Comparison of ENCODE assay signal across 25 cellular contexts in genomic region chr2:147609301-147609700, GRCh38.
DNase-seq lines count a peak whose midpoint lies in the region; ATAC-seq, FAIRE-seq and TF ChIP-seq lines count a peak whose summit lies in the region.
"Had no signal": no experiment of that assay in that cellular context is flagged by ENCODE, and none has a peak within 500 bp of the region (broad histone marks: within the 10 kb centered on the region; RNA-seq: fewer than 3 reads in every experiment).

No MANE protein-coding gene starts in this region.

- no peaks in the 10 kb centered on the region for H4K20me1 ChIP-seq in HepG2 (ENCODE audit: insufficient read depth, low read length)
- H4K20me1 ChIP-seq: BLaER1 treated with 17β-estradiol and CSF1 and Interleukin-3, amounts not matched to agents 10 nM and 100 nM had no signal

- TF ChIP-seq CTCF in HepG2 (CRISPR knock-in tag; IDR thresholded peaks at IDR 0.05) (no peak), right lobe of liver (IDR thresholded peaks at IDR 0.05) (no peak), WTC11 (IDR thresholded peaks at IDR 0.05) (no peak)

- H3K27ac ChIP-seq in HepG2 (ENCODE audit: extremely low read length, insufficient read depth, low read length) (no peak overlapping the region), right lobe of liver (no peak overlapping the region)
- H3K27ac ChIP-seq: A549; BLaER1 treated with 17β-estradiol and CSF1 and Interleukin-3, amounts not matched to agents 10 nM and 100 nM had no signal

- intact Hi-C loops in HepG2 (cut with micrococcal nuclease; ENCODE audit: unreplicated experiment) = no loop called here
- intact Hi-C loops in right lobe of liver (cut with DNase I) = no loop called here
- intact Hi-C loops in posterior vena cava (cut with DNase I) = no loop called here

- H3K27me3 ChIP-seq in HepG2 (ENCODE audit: control insufficient read depth in 1 of 2, insufficient read depth in 2 of 2, low read length in 2 of 2) (no peaks in the 10 kb centered on the region), right lobe of liver (no peaks in the 10 kb centered on the region)
- H3K27me3 ChIP-seq: BE2C; BLaER1 treated with 17β-estradiol and CSF1 and Interleukin-3, amounts not matched to agents 10 nM and 100 nM had no signal

- no peak overlapping the region for H3K4me3 Mint-ChIP-seq in WTC11
- H3K4me3 Mint-ChIP-seq in activated T-cell treated with anti-CD3 and anti-CD28 coated beads, Interleukin-2, amount 50 U/mL, for 4 hours = no peak overlapping the region
- H3K4me3 Mint-ChIP-seq: CD14-positive monocyte; CD4-positive, alpha-beta T cell; CD8-positive, alpha-beta memory T cell had no signal

- in situ Hi-C loops in HepG2 (cut with HindIII; ENCODE audit: extremely low pct_ligation_motif_present, low pct_unique_long_range_greater_than_20kb) (loop anchor here (25.0 kb wide), 1 partner anchor 303 kb away; no protein-coding TSS in a partner anchor), SK-MEL-5 (cut with HindIII; ENCODE audit: low pct_unique_long_range_greater_than_20kb, low sequenced_read_pairs) (no loop called here)

- H3K4me3 ChIP-seq in HepG2 (replicated peaks in 1 of 3; ENCODE audit: insufficient read depth in 1 of 3, low read depth in 2 of 3, low read length in 3 of 3) (no peak overlapping the region), right lobe of liver (no peak overlapping the region)
- H3K4me3 ChIP-seq: A549; BLaER1 treated with 17β-estradiol and CSF1 and Interleukin-3, amounts not matched to agents 10 nM and 100 nM; GM12878 had no signal

- POLR2A ChIA-PET in HepG2 (lab: Yijun Ruan, JAX) (no interaction called here), WTC11 (lab: Charles Lee) (no interaction called here)

- BruUV-seq in HepG2 (replicated peaks; lab: Mats Ljungman, UMichigan) = no TSS peak

- peak overlapping the region; percentile 4 for H2AFZ ChIP-seq in HepG2 (ENCODE audit: low read length)

- TF ChIP-seq EP300 in HepG2 (IDR thresholded peaks at IDR 0.05; ENCODE audit: low read depth in 2 of 2, low read length in 2 of 2) = no peak
- TF ChIP-seq EP300 in HepG2 (CRISPR knock-in tag; IDR thresholded peaks at IDR 0.05; ENCODE audit: borderline replicate concordance) = no peak

- H3K9me3 ChIP-seq in HepG2 (ENCODE audit: low read length) (no peaks in the 10 kb centered on the region), right lobe of liver (no peaks in the 10 kb centered on the region)
- H3K9me3 ChIP-seq: A549; BE2C; BLaER1 treated with 17β-estradiol and CSF1 and Interleukin-3, amounts not matched to agents 10 nM and 100 nM had no signal

- H3K4me1 ChIP-seq in HepG2 (ENCODE audit: insufficient read depth, low read length) = no peaks in the 10 kb centered on the region
- no peaks in the 10 kb centered on the region for H3K4me1 ChIP-seq in right lobe of liver
- H3K4me1 ChIP-seq: A549, BE2C had no signal

- no peak overlapping the region for H3K9ac ChIP-seq in HepG2 (ENCODE audit: insufficient read depth, low read depth, low read length)
- H3K9ac ChIP-seq: BLaER1 treated with 17β-estradiol and CSF1 and Interleukin-3, amounts not matched to agents 10 nM and 100 nM had no signal

- CTCF ChIA-PET in HepG2 (lab: Yijun Ruan, JAX; ENCODE audit: low intra/inter-chr PET ratio, low total read pairs) (no interaction called here), WTC11 (lab: Charles Lee) (no interaction called here)

- ATAC-seq in HepG2 = peak; percentile 52; the same call in 2 of the 3 replicates
- ATAC-seq in right lobe of liver = no peak
- ATAC-seq in WTC11 = peak; percentile 16; the same call in 1 of the 2 replicates
- no peak for ATAC-seq in GM21529 (IDR thresholded peaks at IDR 0.05; ENCODE audit: unreplicated experiment)
- ATAC-seq in activated T-cell treated with anti-CD3 and anti-CD28 coated beads, Interleukin-2, amount 50 U/mL, for 4 hours = no peak
- ATAC-seq: A549, GM12878 had no signal

- peaks cover 4% of the 10 kb centered on the region for H3K9me3 Mint-ChIP-seq in WTC11
- no peaks in the 10 kb centered on the region for H3K9me3 Mint-ChIP-seq in activated T-cell treated with anti-CD3 and anti-CD28 coated beads, Interleukin-2, amount 50 U/mL, for 4 hours
- H3K9me3 Mint-ChIP-seq: CD4-positive, alpha-beta T cell; CD8-positive, alpha-beta memory T cell had no signal

- no peaks in the 10 kb centered on the region; the same call in 1 of the 2 replicates for H3K27me3 Mint-ChIP-seq in WTC11 (ENCODE audit: low read depth)
- H3K27me3 Mint-ChIP-seq in activated T-cell treated with anti-CD3 and anti-CD28 coated beads, Interleukin-2, amount 50 U/mL, for 4 hours (ENCODE audit: low read depth) = no peaks in the 10 kb centered on the region
- H3K27me3 Mint-ChIP-seq: CD4-positive, alpha-beta T cell; CD8-positive, alpha-beta memory T cell had no signal

- peak overlapping the region; percentile 14; the same call in 1 of the 2 replicates for H3K4me2 ChIP-seq in HepG2 (ENCODE audit: low read depth, low read length)
- H3K4me2 ChIP-seq: A549; BLaER1 treated with 17β-estradiol and CSF1 and Interleukin-3, amounts not matched to agents 10 nM and 100 nM had no signal

- no peak for TF ChIP-seq RAD21 in HepG2 (CRISPR knock-in tag; IDR thresholded peaks at IDR 0.05)

- H3K27ac Mint-ChIP-seq in WTC11 = no peak overlapping the region
- H3K27ac Mint-ChIP-seq: CD14-positive monocyte; CD4-positive, alpha-beta T cell; CD8-positive, alpha-beta memory T cell had no signal

- FAIRE-seq in HepG2 (lab: Jason Lieb, UNC) = no peak
- FAIRE-seq: A549, D721Med, GM12878, H1 had no signal

- 8% methylated on average over 3 of the region's 3 CpGs for WGBS in HepG2 (ENCODE audit: low lambda C conversion rate)
- 67% methylated on average over 3 of the region's 3 CpGs for WGBS in right lobe of liver (ENCODE audit: insufficient coverage, low coverage, low lambda C conversion rate, missing lambda C conversion rate)

- no peaks in the 10 kb centered on the region for H3K79me2 ChIP-seq in HepG2 (ENCODE audit: insufficient read depth, low read length)

- H3K36me3 ChIP-seq in HepG2 (replicated peaks in 1 of 2; ENCODE audit: control insufficient read depth in 1 of 2, insufficient read depth in 2 of 2, low read length in 2 of 2) (no peaks in the 10 kb centered on the region), right lobe of liver (no peaks in the 10 kb centered on the region)
- H3K36me3 ChIP-seq: BE2C; BLaER1 treated with 17β-estradiol and CSF1 and Interleukin-3, amounts not matched to agents 10 nM and 100 nM had no signal

- peaks cover 16% of the 10 kb centered on the region for H3K4me1 Mint-ChIP-seq in WTC11
- H3K4me1 Mint-ChIP-seq in activated T-cell treated with anti-CD3 and anti-CD28 coated beads, Interleukin-2, amount 50 U/mL, for 4 hours (ENCODE audit: low read depth) = peaks cover 2% of the 10 kb centered on the region
- H3K4me1 Mint-ChIP-seq: CD8-positive, alpha-beta memory T cell had no signal

- no peak for DNase-seq in HepG2 (ENCODE audit: low spot score)
- no peak for DNase-seq in right lobe of liver
- peak; percentile 2 for DNase-seq in SK-MEL-5 (ENCODE audit: low read depth, low spot score)
- DNase-seq in WTC11 (ENCODE audit: low spot score) = no peak
- no peak for DNase-seq in posterior vena cava (ENCODE audit: low spot score)
- no peak for DNase-seq in activated T-cell treated with anti-CD3 and anti-CD28 coated beads, Interleukin-2, amount 50 U/mL, for 4 hours
- DNase-seq: 8988T; ACHN; AML-193; BE2C; CD4-positive, alpha-beta T cell; CD8-positive, alpha-beta memory T cell; DMS 273 treated with DMSO at 0.1 percent for 48 hours; DMS79; EL; GDM1; H7; HCEC 1CT had no signal

- H3K36me3 Mint-ChIP-seq in WTC11 = no peaks in the 10 kb centered on the region
- H3K36me3 Mint-ChIP-seq in activated T-cell treated with anti-CD3 and anti-CD28 coated beads, Interleukin-2, amount 50 U/mL, for 4 hours (ENCODE audit: insufficient read depth) = peaks cover 1% of the 10 kb centered on the region
- H3K36me3 Mint-ChIP-seq: CD8-positive, alpha-beta memory T cell had no signal

- TF ChIP-seq POLR2A in HepG2 (IDR thresholded peaks at IDR 0.05; ENCODE audit: insufficient read depth in 1 of 2, low read depth in 2 of 2, low read length in 2 of 2) (no peak), right lobe of liver (IDR thresholded peaks at IDR 0.05) (no peak)

TF ChIP-seq in HepG2, 621 proteins besides CTCF, POLR2A, EP300 and RAD21 (continues in another document):
- TF ChIP-seq ZNF431 (CRISPR knock-in tag; IDR thresholded peaks at IDR 0.05; ENCODE audit: borderline replicate concordance, low read depth) (no peak), PHF8 (CRISPR knock-in tag; IDR thresholded peaks at IDR 0.05) (no peak), ZNF83 (CRISPR knock-in tag; IDR thresholded peaks at IDR 0.05; ENCODE audit: borderline replicate concordance) (no peak), ZNF33A (CRISPR knock-in tag; IDR thresholded peaks at IDR 0.05; ENCODE audit: borderline replicate concordance) (no peak), TEAD3 (CRISPR knock-in tag; optimal IDR thresholded peaks at IDR 0.05; ENCODE audit: borderline replicate concordance) (no peak), SMYD3 (CRISPR knock-in tag; IDR thresholded peaks at IDR 0.05) (no peak), STAT5B (CRISPR knock-in tag; IDR thresholded peaks at IDR 0.05) (no peak), TFAP4 (IDR thresholded peaks at IDR 0.05; ENCODE audit: borderline replicate concordance, low read depth) (no peak)

Comparison
In these comparisons a context has a peak if more than half of its experiments do, and no peak if none do; other contexts are left out.
1. ATAC-seq: peak in HepG2 (single experiment) and WTC11 (single experiment); none in right lobe of liver (0 of 4), GM21529 (single experiment) and activated T-cell treated with anti-CD3 and anti-CD28 coated beads, Interleukin-2, amount 50 U/mL, for 4 hours (0 of 2).